Comparison of ENCODE assay signal across 1 cellular context in genomic region chr9:135229701-135230385, GRCh38.
TF ChIP-seq lines count a peak whose summit lies in the region.

No MANE protein-coding gene starts in this region.

TF ChIP-seq in H1, 55 proteins besides CTCF, POLR2A, EP300 and RAD21 (continued from another document):
- TF ChIP-seq CREB1 (IDR thresholded peaks at IDR 0.05) (no peak), RNF2 (IDR thresholded peaks at IDR 0.05; ENCODE audit: borderline replicate concordance, low read depth, low read length, missing control alignments, poor library complexity, severe bottlenecking) (no peak), ATF2 (IDR thresholded peaks at IDR 0.05; ENCODE audit: low read length) (no peak), SIN3A (conservative IDR thresholded peaks at IDR 0.05 in 1 of 2, IDR thresholded peaks at IDR 0.05 in 1 of 2; ENCODE audit: low read depth in 1 of 2, low read length in 2 of 2) (no peak), CHD1 (IDR thresholded peaks at IDR 0.05; ENCODE audit: low read depth, low read length) (no peak), ATF3 (IDR thresholded peaks at IDR 0.05; ENCODE audit: insufficient read depth, low read depth, low read length) (no peak), E2F6 (IDR thresholded peaks at IDR 0.05) (no peak), CHD7 (IDR thresholded peaks at IDR 0.05; ENCODE audit: insufficient replicate concordance, low read length) (no peak), SIX5 (IDR thresholded peaks at IDR 0.05; ENCODE audit: low read depth, low read length) (no peak), POLR2AphosphoS5 (IDR thresholded peaks at IDR 0.05; ENCODE audit: low read depth, low read length) (no peak)
